ENCODE assay signal across 8 cellular contexts in genomic region chrX:84188320-84188834, GRCh38. TPM values are rescaled to one million over a fixed set of nuclear protein-coding genes. Genes with fewer than 3 reads are reported as not detected.
DNase-seq lines count a peak whose midpoint lies in the region; ATAC-seq, FAIRE-seq and TF ChIP-seq lines count a peak whose summit lies in the region.

No MANE protein-coding gene starts in this region.

- no peaks in the 10 kb centered on the region for H3K9me3 ChIP-seq in pancreas

- no peaks in the 10 kb centered on the region for H3K36me3 Mint-ChIP-seq in CD14-positive monocyte
- H3K36me3 Mint-ChIP-seq in activated CD8-positive, alpha-beta T cell treated with anti-CD3 and anti-CD28 coated beads, Interleukin-2, amount 10 ng/mL, durations not matched to agents 7 days and 5 days (ENCODE audit: low read depth) = no peaks in the 10 kb centered on the region

- peaks cover 10% of the 10 kb centered on the region for H3K4me1 Mint-ChIP-seq in CD14-positive monocyte
- no peaks in the 10 kb centered on the region for H3K4me1 Mint-ChIP-seq in activated CD8-positive, alpha-beta T cell treated with anti-CD3 and anti-CD28 coated beads, Interleukin-2, amount 10 ng/mL, durations not matched to agents 7 days and 5 days (ENCODE audit: low read depth)

- H3K27me3 ChIP-seq in pancreas = peaks cover 0 to 7% (median 4%) of the 10 kb centered on the region in 4 donors

- no peak for ATAC-seq in activated CD8-positive, alpha-beta T cell treated with anti-CD3 and anti-CD28 coated beads, Interleukin-2, amount 10 ng/mL, durations not matched to agents 7 days and 5 days
- ATAC-seq in Right ventricle myocardium superior (ENCODE audit: poor library complexity) (peak; percentile 67), pancreas (peak; percentile 72 to 84 (median 82)), GM18517 (IDR thresholded peaks at IDR 0.05; ENCODE audit: unreplicated experiment) (no peak), HG02970 (IDR thresholded peaks at IDR 0.05; ENCODE audit: low FRiP score, unreplicated experiment) (no peak)

- POLR2A ChIA-PET in activated CD8-positive, alpha-beta T cell treated with anti-CD3 and anti-CD28 coated beads, Interleukin-2, amount 10 ng/mL, durations not matched to agents 7 days and 5 days (lab: Charles Lee) = no interaction called here

- H3K36me3 ChIP-seq in pancreas = no peaks in the 10 kb centered on the region

- WGBS in pancreas, 2 donors = 2 to 19% methylated on average over 16 to 19 of the region's 19 CpGs

- H3K4me1 ChIP-seq in pancreas = no peaks in the 10 kb centered on the region

- intact Hi-C loops in CD14-positive monocyte (cut with micrococcal nuclease) (no loop called here), Right ventricle myocardium superior (cut with DNase I) (no loop called here), pancreas (cut with DNase I) (loop anchor here in 1 of 3 donors (10.0 kb wide), 1 partner anchor 144 kb away; no protein-coding TSS in a partner anchor)

- peaks cover 0 to 14% (median 9%) of the 10 kb centered on the region in 7 donors for H3K9me3 Mint-ChIP-seq in CD14-positive monocyte
- no peaks in the 10 kb centered on the region for H3K9me3 Mint-ChIP-seq in activated CD8-positive, alpha-beta T cell treated with anti-CD3 and anti-CD28 coated beads, Interleukin-2, amount 10 ng/mL, durations not matched to agents 7 days and 5 days (ENCODE audit: insufficient read depth)

- H3K4me3 ChIP-seq in pancreas = peak overlapping the region; percentile 23 to 50 (median 38)

- peak overlapping the region; percentile 80 to 89 for H3K4me3 Mint-ChIP-seq in CD14-positive monocyte
- no peak overlapping the region for H3K4me3 Mint-ChIP-seq in activated CD8-positive, alpha-beta T cell treated with anti-CD3 and anti-CD28 coated beads, Interleukin-2, amount 10 ng/mL, durations not matched to agents 7 days and 5 days

- CTCF ChIA-PET in activated CD8-positive, alpha-beta T cell treated with anti-CD3 and anti-CD28 coated beads, Interleukin-2, amount 10 ng/mL, durations not matched to agents 7 days and 5 days (lab: Charles Lee) = no interaction called here

- no peak for FAIRE-seq in pancreas (lab: Jason Lieb, UNC)

- DNase-seq in CD14-positive monocyte (ENCODE audit: low spot score) (no peak), GM19238 (ENCODE audit: insufficient read length, low spot score) (peak; percentile 12), NAMALWA (ENCODE audit: low spot score) (peak; percentile 76), Right ventricle myocardium superior (peak; percentile 59), pancreas (peak; percentile 26 to 79 (median 44))
- peak; percentile 16 for DNase-seq in activated CD8-positive, alpha-beta T cell treated with anti-CD3 and anti-CD28 coated beads, Interleukin-2, amount 10 ng/mL, durations not matched to agents 7 days and 5 days

- no peak for TF ChIP-seq CTCF in CD14-positive monocyte (IDR thresholded peaks at IDR 0.05)
- TF ChIP-seq CTCF in pancreas (IDR thresholded peaks at IDR 0.05) = no peak

- no peak overlapping the region for H3K27ac ChIP-seq in pancreas

- no peak overlapping the region for H3K27ac Mint-ChIP-seq in CD14-positive monocyte
- no peak overlapping the region for H3K27ac Mint-ChIP-seq in activated CD8-positive, alpha-beta T cell treated with anti-CD3 and anti-CD28 coated beads, Interleukin-2, amount 10 ng/mL, durations not matched to agents 7 days and 5 days

- H3K27me3 Mint-ChIP-seq in CD14-positive monocyte (ENCODE audit: low read depth in 3 of 3) = peaks cover 14 to 44% (median 33%) of the 10 kb centered on the region in 3 donors
- peaks cover 7% of the 10 kb centered on the region for H3K27me3 Mint-ChIP-seq in activated CD8-positive, alpha-beta T cell treated with anti-CD3 and anti-CD28 coated beads, Interleukin-2, amount 10 ng/mL, durations not matched to agents 7 days and 5 days (ENCODE audit: low read depth)

RNA-seq across cellular contexts. Expression of gene RPS6KA6, which starts 0.4 kb away (rescaled TPM):
- polyA plus RNA-seq in CD14-positive monocyte (not detected), pancreas (1 to 10 TPM in 1 of 2 donors, under 1 TPM in 1; 0.46 to 1.9 TPM)
- not detected for total RNA-seq in activated CD8-positive, alpha-beta T cell treated with anti-CD3 and anti-CD28 coated beads, Interleukin-2, amount 10 ng/mL, durations not matched to agents 7 days and 5 days
- total RNA-seq in Right ventricle myocardium superior (0.54 TPM), pancreas (1 to 10 TPM in 3 of 6 donors, under 1 TPM in 3; 0.74 to 3.5 (median 1.1) TPM)

Comparison
In these comparisons a context has a peak if more than half of its experiments do, and no peak if none do; other contexts are left out.
1. ATAC-seq: peak in Right ventricle myocardium superior (single experiment) and pancreas (4 of 4); none in activated CD8-positive, alpha-beta T cell treated with anti-CD3 and anti-CD28 coated beads, Interleukin-2, amount 10 ng/mL, durations not matched to agents 7 days and 5 days (single experiment), GM18517 (single experiment) and HG02970 (single experiment).